ENCODE assay signal across 8 cellular contexts in the genomic region with DNA sequence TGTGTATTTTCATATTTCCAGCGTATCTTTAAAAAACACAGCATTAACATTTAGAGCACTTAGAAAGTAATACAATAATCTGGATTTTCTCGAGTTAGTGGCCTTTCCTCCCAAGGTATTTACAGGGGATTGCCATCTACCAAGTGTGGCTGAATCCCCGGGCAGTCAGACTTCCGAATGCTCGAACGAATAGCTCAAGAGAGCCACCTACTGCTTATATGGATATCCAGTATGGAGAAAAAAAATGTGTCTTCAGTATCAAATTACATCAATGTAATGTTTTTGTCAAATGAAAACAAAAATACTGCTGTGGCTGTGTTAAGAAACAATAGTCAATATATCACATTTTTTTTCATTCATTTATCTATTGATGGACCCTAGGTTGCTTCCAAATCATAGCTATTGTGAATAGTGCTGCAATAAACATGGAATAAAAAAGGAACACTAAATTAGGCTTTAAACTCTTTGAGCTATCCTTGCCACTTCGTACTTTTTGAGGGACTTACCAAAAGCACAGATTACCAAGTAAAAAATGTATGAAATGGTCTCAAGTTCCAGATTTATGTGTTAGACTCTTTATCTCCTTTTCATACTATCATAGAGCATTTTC.
DNase-seq lines count a peak whose midpoint lies in the region; ATAC-seq and TF ChIP-seq lines count a peak whose summit lies in the region.

No MANE protein-coding gene starts in this region.

- intact Hi-C loops in tibial artery (cut with DNase I; ENCODE audit: low total_unique reads), result no loop called here

- no peaks in the 10 kb centered on the region for H3K9me3 Mint-ChIP-seq in progenitor cell of endocrine pancreas (ENCODE audit: low read depth)

- DNase-seq in GM10266 (ENCODE audit: extremely low spot score) (peak; percentile 11), MG63 (peak; percentile 43), SK-MEL-5 (ENCODE audit: low read depth, low spot score) (peak; percentile 76), fibroblast of pulmonary artery (ENCODE audit: low read depth) (peak; percentile 82), progenitor cell of endocrine pancreas (ENCODE audit: low spot score, unreplicated experiment) (no peak), tibial artery (no peak)
- no peak for DNase-seq in activated CD4-positive, CD25-positive, alpha-beta regulatory T cell treated with anti-CD3 and anti-CD28 coated beads, Interleukin-2, amount 50 U/mL, for 72 hours

- TF ChIP-seq CTCF in GM10266 (IDR thresholded peaks at IDR 0.05; ENCODE audit: control insufficient read depth, insufficient read depth, low read depth, missing control alignments) (peak; percentile 54), fibroblast of pulmonary artery (IDR thresholded peaks at IDR 0.05; ENCODE audit: low read length, missing control alignments) (peak; percentile 67), progenitor cell of endocrine pancreas (IDR thresholded peaks at IDR 0.05; ENCODE audit: unreplicated experiment) (peak; percentile 79), tibial artery (IDR thresholded peaks at IDR 0.05) (peak in 1 of 2 experiments; percentile 21)

- no peaks in the 10 kb centered on the region for H3K4me1 ChIP-seq in tibial artery

- in situ Hi-C loops in SK-MEL-5 (cut with HindIII; ENCODE audit: low pct_unique_long_range_greater_than_20kb, low sequenced_read_pairs), result no loop called here

- no peaks in the 10 kb centered on the region for H3K36me3 ChIP-seq in MG63
- no peaks in the 10 kb centered on the region for H3K36me3 ChIP-seq in tibial artery

- H3K27me3 Mint-ChIP-seq in progenitor cell of endocrine pancreas, result no peaks in the 10 kb centered on the region

- H3K4me1 Mint-ChIP-seq in progenitor cell of endocrine pancreas (ENCODE audit: low read depth), result peaks cover 3% of the 10 kb centered on the region

- no peak overlapping the region for H3K4me3 Mint-ChIP-seq in progenitor cell of endocrine pancreas (ENCODE audit: low read depth)

- no peak overlapping the region for H3K27ac Mint-ChIP-seq in progenitor cell of endocrine pancreas

- H3K9me3 ChIP-seq in MG63 (no peaks in the 10 kb centered on the region), tibial artery (no peaks in the 10 kb centered on the region)

- H3K36me3 Mint-ChIP-seq in progenitor cell of endocrine pancreas (ENCODE audit: insufficient read depth), result no peaks in the 10 kb centered on the region

- H3K27me3 ChIP-seq in MG63 (no peaks in the 10 kb centered on the region), tibial artery (no peaks in the 10 kb centered on the region)

- H3K4me3 ChIP-seq in MG63 (no peak overlapping the region), fibroblast of pulmonary artery (replicated peaks; ENCODE audit: low read depth, low read length) (no peak overlapping the region), tibial artery (no peak overlapping the region)

- no peak overlapping the region for H3K27ac ChIP-seq in tibial artery

- ATAC-seq in HG02798 (IDR thresholded peaks at IDR 0.05; ENCODE audit: poor library complexity, unreplicated experiment), result no peak

Comparison
In these comparisons a context has a peak if more than half of its experiments do, and no peak if none do; other contexts are left out.
1. DNase-seq: peak in GM10266 (single experiment), MG63 (single experiment), SK-MEL-5 (single experiment) and fibroblast of pulmonary artery (single experiment); none in progenitor cell of endocrine pancreas (single experiment), tibial artery (0 of 2) and activated CD4-positive, CD25-positive, alpha-beta regulatory T cell treated with anti-CD3 and anti-CD28 coated beads, Interleukin-2, amount 50 U/mL, for 72 hours (single experiment).